In genomic region chr20:17712201-17712600, GRCh38 we compare ENCODE assay signal across 21 cellular contexts. TPM values are rescaled to one million over a fixed set of nuclear protein-coding genes. Genes with fewer than 3 reads are reported as not detected.
A peak's percentile ranks its signal among the peaks of the same experiment; 100 is the strongest.
DNase-seq lines count a peak whose midpoint lies in the region; ATAC-seq, FAIRE-seq and TF ChIP-seq lines count a peak whose summit lies in the region.
"Had no signal": no experiment of that assay in that cellular context is flagged by ENCODE, and none has a peak within 500 bp of the region (broad histone marks: within the 10 kb centered on the region; RNA-seq: fewer than 3 reads in every experiment).

No MANE protein-coding gene starts in this region.

- CTCF ChIA-PET in HepG2 (lab: Yijun Ruan, JAX; ENCODE audit: low intra/inter-chr PET ratio, low total read pairs): no interaction called here

- intact Hi-C loops in HepG2 (cut with micrococcal nuclease; ENCODE audit: unreplicated experiment) (no loop called here), right lobe of liver (cut with DNase I) (loop anchor here in 1 of 2 donors (10.0 kb wide), 1 partner anchor 83 kb away; no protein-coding TSS in a partner anchor), pancreas (cut with DNase I) (no loop called here), aorta (cut with DNase I) (no loop called here)

- no peaks in the 10 kb centered on the region for H3K79me2 ChIP-seq in HepG2 (ENCODE audit: insufficient read depth, low read length)
- H3K79me2 ChIP-seq in astrocyte (ENCODE audit: insufficient read depth, low read length): no peaks in the 10 kb centered on the region

- H3K27me3 ChIP-seq in HepG2 (ENCODE audit: control insufficient read depth in 1 of 2, insufficient read depth in 2 of 2, low read length in 2 of 2) (peaks cover 2 to 31% of the 10 kb centered on the region in 2 experiments; a peak in 4 of 5 replicates), right lobe of liver (no peaks in the 10 kb centered on the region), astrocyte (ENCODE audit: insufficient read depth, low read length) (no peaks in the 10 kb centered on the region), pancreas (no peaks in the 10 kb centered on the region), aorta (ENCODE audit: control insufficient read depth in 1 of 2, insufficient read depth in 2 of 2, low read length in 1 of 2) (no peaks in the 10 kb centered on the region)

- TF ChIP-seq CTCF in HepG2 (CRISPR knock-in tag; IDR thresholded peaks at IDR 0.05) (no peak), right lobe of liver (IDR thresholded peaks at IDR 0.05) (no peak), astrocyte (IDR thresholded peaks at IDR 0.05; ENCODE audit: insufficient read depth, low read depth, low read length) (no peak), pancreas (IDR thresholded peaks at IDR 0.05) (no peak)

- POLR2A ChIA-PET in HepG2 (lab: Yijun Ruan, JAX): interaction anchor here (6.7 kb wide), 1 partner anchor 29 kb away, joined by 126 read pairs; the partner anchor contains the start of gene RRBP1

- H3K9ac ChIP-seq in HepG2 (ENCODE audit: insufficient read depth, low read depth, low read length): no peak overlapping the region
- H3K9ac ChIP-seq in astrocyte (ENCODE audit: low read length): no peak overlapping the region

- H3K9me3 ChIP-seq in HepG2 (ENCODE audit: low read length) (no peaks in the 10 kb centered on the region), right lobe of liver (no peaks in the 10 kb centered on the region), astrocyte (ENCODE audit: insufficient read depth, low read depth, low read length) (no peaks in the 10 kb centered on the region), pancreas (no peaks in the 10 kb centered on the region), aorta (ENCODE audit: control insufficient read depth, low read length) (no peaks in the 10 kb centered on the region)
- H3K9me3 ChIP-seq: A549 had no signal

- no TSS peak for BruUV-seq in HepG2 (replicated peaks; lab: Mats Ljungman, UMichigan)

- TF ChIP-seq RAD21 in HepG2 (CRISPR knock-in tag; IDR thresholded peaks at IDR 0.05): no peak

- H2AFZ ChIP-seq in HepG2 (ENCODE audit: low read length) (no peak overlapping the region), astrocyte (ENCODE audit: low read depth, low read length) (no peak overlapping the region)

- TF ChIP-seq EP300 in HepG2 (IDR thresholded peaks at IDR 0.05; ENCODE audit: low read depth in 2 of 2, low read length in 2 of 2): no peak
- no peak for TF ChIP-seq EP300 in HepG2 (CRISPR knock-in tag; IDR thresholded peaks at IDR 0.05; ENCODE audit: borderline replicate concordance)

- ATAC-seq in HepG2: no peak
- ATAC-seq in right lobe of liver: no peak
- ATAC-seq in pancreas: peak; percentile 22 to 75 (median 34)
- no peak for ATAC-seq in aorta (ENCODE audit: low FRiP score)
- ATAC-seq: A549 had no signal

- no peak overlapping the region for H3K4me3 Mint-ChIP-seq in astrocyte (ENCODE audit: unreplicated experiment)
- H3K4me3 Mint-ChIP-seq: CD4-positive, CD25-positive, alpha-beta regulatory T cell; CD8-positive, alpha-beta memory T cell; H9 had no signal

- DNase-seq in HepG2 (ENCODE audit: low spot score): no peak
- no peak for DNase-seq in right lobe of liver
- no peak for DNase-seq in astrocyte (ENCODE audit: low read depth)
- peak in 2 of 6 donors; percentile 44 to 59 for DNase-seq in pancreas
- no peak for DNase-seq in epidermal melanocyte (ENCODE audit: insufficient read length, low spot score)
- no peak for DNase-seq in aorta
- DNase-seq in DMS 273 (lab: John Stamatoyannopoulos, UW; ENCODE audit: unreplicated experiment): no peak
- DNase-seq: C1 segment of cervical spinal cord; CD4-positive, CD25-positive, alpha-beta regulatory T cell; CD8-positive, alpha-beta memory T cell; COR-L47; DMS153; DMS79 treated with DMSO at 0.1 percent for 48 hours; GF-D8; H9; KG1 had no signal

- H3K27ac ChIP-seq in HepG2 (ENCODE audit: extremely low read length, insufficient read depth, low read length) (no peak overlapping the region), right lobe of liver (no peak overlapping the region), astrocyte (ENCODE audit: low read depth, low read length) (no peak overlapping the region), pancreas (peak overlapping the region in 2 of 4 donors; percentile 39 to 60), aorta (ENCODE audit: low read depth in 1 of 2, low read length in 2 of 2) (no peak overlapping the region)
- H3K27ac ChIP-seq: 22Rv1, A549 had no signal

- in situ Hi-C loops in HepG2 (cut with HindIII; ENCODE audit: extremely low pct_ligation_motif_present, low pct_unique_long_range_greater_than_20kb): no loop called here

- no peaks in the 10 kb centered on the region for H3K36me3 Mint-ChIP-seq in astrocyte (ENCODE audit: low read depth, unreplicated experiment)
- H3K36me3 Mint-ChIP-seq: CD4-positive, CD25-positive, alpha-beta regulatory T cell; CD8-positive, alpha-beta memory T cell had no signal

- H3K36me3 ChIP-seq in HepG2 (replicated peaks in 1 of 2; ENCODE audit: control insufficient read depth in 1 of 2, insufficient read depth in 2 of 2, low read length in 2 of 2) (no peaks in the 10 kb centered on the region), right lobe of liver (no peaks in the 10 kb centered on the region), astrocyte (ENCODE audit: insufficient read depth, low read length) (no peaks in the 10 kb centered on the region), pancreas (no peaks in the 10 kb centered on the region), aorta (ENCODE audit: control insufficient read depth in 1 of 2, insufficient read depth in 2 of 2, low read length in 1 of 2) (no peaks in the 10 kb centered on the region)

- peak overlapping the region; percentile 9 for H3K27ac Mint-ChIP-seq in astrocyte (ENCODE audit: unreplicated experiment)
- H3K27ac Mint-ChIP-seq: CD4-positive, CD25-positive, alpha-beta regulatory T cell had no signal

- H3K4me1 ChIP-seq in HepG2 (ENCODE audit: insufficient read depth, low read length) (peaks cover 72% of the 10 kb centered on the region), right lobe of liver (peaks cover 0 to 12% (median 8%) of the 10 kb centered on the region in 4 donors), astrocyte (ENCODE audit: insufficient read depth, low read length) (peaks cover 10% of the 10 kb centered on the region), pancreas (peaks cover 31 to 44% (median 42%) of the 10 kb centered on the region in 3 donors), aorta (ENCODE audit: control insufficient read depth in 1 of 2, insufficient read depth in 2 of 2, low read length in 2 of 2) (no peaks in the 10 kb centered on the region)

- peaks cover 13% of the 10 kb centered on the region for H3K4me1 Mint-ChIP-seq in astrocyte (ENCODE audit: low read depth, unreplicated experiment)
- H3K4me1 Mint-ChIP-seq: CD4-positive, CD25-positive, alpha-beta regulatory T cell; CD8-positive, alpha-beta memory T cell had no signal

- H3K9me3 Mint-ChIP-seq in astrocyte (ENCODE audit: unreplicated experiment): no peaks in the 10 kb centered on the region
- H3K9me3 Mint-ChIP-seq: CD4-positive, CD25-positive, alpha-beta regulatory T cell; CD8-positive, alpha-beta memory T cell; H9 had no signal

- no peak for TF ChIP-seq POLR2A in HepG2 (IDR thresholded peaks at IDR 0.05; ENCODE audit: insufficient read depth in 1 of 2, low read depth in 2 of 2, low read length in 2 of 2)
- TF ChIP-seq POLR2A in right lobe of liver (IDR thresholded peaks at IDR 0.05): no peak

- no peak overlapping the region for H3K4me3 ChIP-seq in HepG2 (replicated peaks in 1 of 3; ENCODE audit: insufficient read depth in 1 of 3, low read depth in 2 of 3, low read length in 3 of 3)
- no peak overlapping the region for H3K4me3 ChIP-seq in right lobe of liver
- H3K4me3 ChIP-seq in astrocyte (ENCODE audit: insufficient read depth, low read depth, low read length): no peak overlapping the region
- no peak overlapping the region for H3K4me3 ChIP-seq in pancreas
- H3K4me3 ChIP-seq in aorta (ENCODE audit: low read length in 2 of 2): no peak overlapping the region
- H3K4me3 ChIP-seq: A549 had no signal

- 23% methylated on average over 4 of the region's 4 CpGs for WGBS in HepG2 (ENCODE audit: low lambda C conversion rate)
- WGBS in right lobe of liver (ENCODE audit: insufficient coverage, low coverage, low lambda C conversion rate, missing lambda C conversion rate): 84% methylated on average over 4 of the region's 4 CpGs
- 31 to 43% methylated on average over 4 of the region's 4 CpGs for WGBS in pancreas, 2 donors
- 88 to 94% methylated on average over 4 of the region's 4 CpGs for WGBS in aorta, 2 donors

- FAIRE-seq in HepG2 (lab: Jason Lieb, UNC) (no peak), astrocyte (lab: Jason Lieb, UNC) (no peak), pancreas (lab: Jason Lieb, UNC) (no peak)
- FAIRE-seq: A549, D721Med, H1, HTR-8/SVneo had no signal

- H3K27me3 Mint-ChIP-seq in astrocyte (ENCODE audit: low read depth, unreplicated experiment): no peaks in the 10 kb centered on the region

- H4K20me1 ChIP-seq in HepG2 (ENCODE audit: insufficient read depth, low read length) (no peaks in the 10 kb centered on the region), astrocyte (ENCODE audit: insufficient read depth, low read length) (no peaks in the 10 kb centered on the region)

- H3K4me2 ChIP-seq in HepG2 (ENCODE audit: low read depth, low read length): no peak overlapping the region
- H3K4me2 ChIP-seq in astrocyte (ENCODE audit: low read length): no peak overlapping the region
- H3K4me2 ChIP-seq: A549 had no signal

RNA-seq across cellular contexts. Expression of gene BANF2, which starts 12.4 kb away (rescaled TPM):
- total RNA-seq in HepG2 (2016; rRNA removed; fragmentation: Illumina TruSeq; extraction: Trizol) (0.35 TPM in 1 of 2 replicates, not detected in the other), right lobe of liver (not detected), astrocyte (not detected in 2 replicates), pancreas (1 to 10 TPM in 5 of 6 donors, under 1 TPM in 1; 0.88 to 6.4 (median 2.0) TPM), aorta (not detected)
- 0.53 TPM in 1 of 2 replicates, not detected in the other for total RNA-seq in HepG2 (2016; cell fraction: cytosol; rRNA removed; fragmentation: Illumina TruSeq; extraction: Trizol; ENCODE audit: low read depth)
- total RNA-seq in HepG2 (2016; cell fraction: insoluble cytoplasmic fraction; rRNA removed; fragmentation: Illumina TruSeq; extraction: Trizol): not detected in 2 replicates
- total RNA-seq in HepG2 (2016; cell fraction: membrane; rRNA removed; fragmentation: Illumina TruSeq; extraction: Trizol): not detected in 2 replicates
- not detected in 2 replicates for total RNA-seq in HepG2 (2016; cell fraction: nucleus; rRNA removed; fragmentation: Illumina TruSeq; extraction: Trizol)
- polyA plus RNA-seq in HepG2 (2011; rRNA removed) (not detected in 2 replicates), pancreas (1 to 10 TPM in 1 of 2 donors, under 1 TPM in 1; 0.59 to 1.3 TPM), aorta (not detected)
- not detected in 2 replicates for polyA plus RNA-seq in HepG2 (2011; cell fraction: cytosol; rRNA removed)
- not detected in 2 replicates for polyA plus RNA-seq in HepG2 (2011; cell fraction: nucleus; rRNA removed)
- polyA plus RNA-seq in HepG2 (2012): not detected in 2 replicates
- polyA plus RNA-seq in HepG2 (2016; cell fraction: cytosol; fragmentation: Illumina TruSeq; extraction: Trizol; ENCODE audit: low read depth): not detected in 2 replicates
- polyA plus RNA-seq in HepG2 (2016; cell fraction: insoluble cytoplasmic fraction; fragmentation: Illumina TruSeq; extraction: Trizol; ENCODE audit: low read depth): not detected in 2 replicates
- polyA plus RNA-seq in HepG2 (2016; cell fraction: membrane; fragmentation: Illumina TruSeq; extraction: Trizol; ENCODE audit: low read depth): not detected in 2 replicates
- not detected in 2 replicates for polyA plus RNA-seq in HepG2 (2016; cell fraction: nucleus; fragmentation: Illumina TruSeq; extraction: Trizol; ENCODE audit: insufficient read depth, low read depth)
- not detected in 2 replicates for polyA minus RNA-seq in HepG2 (2011; rRNA and poly(A)+ RNA removed; ENCODE audit: low replicate concordance)
- not detected in 2 replicates for polyA minus RNA-seq in HepG2 (2011; cell fraction: cytosol; rRNA and poly(A)+ RNA removed)
- polyA minus RNA-seq in HepG2 (2011; cell fraction: nucleus; rRNA and poly(A)+ RNA removed): not detected in 2 replicates
- total RNA-seq: CD4-positive, CD25-positive, alpha-beta regulatory T cell; CD8-positive, alpha-beta memory T cell; H1; H9 had no signal
- polyA plus RNA-seq: A549; CD4-positive, CD25-positive, alpha-beta regulatory T cell; CD8-positive, alpha-beta memory T cell; H1 had no signal

RNA-seq across cellular contexts. Expression of gene RRBP1, which starts 30.2 kb away (rescaled TPM):
- 97.1 and 222 TPM in 2 replicates for total RNA-seq in HepG2 (2016; rRNA removed; fragmentation: Illumina TruSeq; extraction: Trizol)
- total RNA-seq in HepG2 (2016; cell fraction: cytosol; rRNA removed; fragmentation: Illumina TruSeq; extraction: Trizol; ENCODE audit: low read depth): 35.1 and 38.1 TPM in 2 replicates
- 75.4 and 223 TPM in 2 replicates for total RNA-seq in HepG2 (2016; cell fraction: insoluble cytoplasmic fraction; rRNA removed; fragmentation: Illumina TruSeq; extraction: Trizol)
- 33.7 and 37.4 TPM in 2 replicates for total RNA-seq in HepG2 (2016; cell fraction: membrane; rRNA removed; fragmentation: Illumina TruSeq; extraction: Trizol)
- total RNA-seq in HepG2 (2016; cell fraction: nucleus; rRNA removed; fragmentation: Illumina TruSeq; extraction: Trizol): 254 and 316 TPM in 2 replicates
- polyA plus RNA-seq in HepG2 (2011; rRNA removed): 150 and 195 TPM in 2 replicates
- 97.1 and 99.8 TPM in 2 replicates for polyA plus RNA-seq in HepG2 (2011; cell fraction: cytosol; rRNA removed)
- 402 and 429 TPM in 2 replicates for polyA plus RNA-seq in HepG2 (2011; cell fraction: nucleus; rRNA removed)
- 190 and 218 TPM in 2 replicates for polyA plus RNA-seq in HepG2 (2012)
- 14.1 and 14.3 TPM in 2 replicates for polyA plus RNA-seq in HepG2 (2016; cell fraction: cytosol; fragmentation: Illumina TruSeq; extraction: Trizol; ENCODE audit: low read depth)
- 67.5 and 88.2 TPM in 2 replicates for polyA plus RNA-seq in HepG2 (2016; cell fraction: insoluble cytoplasmic fraction; fragmentation: Illumina TruSeq; extraction: Trizol; ENCODE audit: low read depth)
- 15.3 and 18.4 TPM in 2 replicates for polyA plus RNA-seq in HepG2 (2016; cell fraction: membrane; fragmentation: Illumina TruSeq; extraction: Trizol; ENCODE audit: low read depth)
- 548 and 573 TPM in 2 replicates for polyA plus RNA-seq in HepG2 (2016; cell fraction: nucleus; fragmentation: Illumina TruSeq; extraction: Trizol; ENCODE audit: insufficient read depth, low read depth)
- 18.3 and 157 TPM in 2 replicates for polyA minus RNA-seq in HepG2 (2011; rRNA and poly(A)+ RNA removed; ENCODE audit: low replicate concordance)
- 155 and 192 TPM in 2 replicates for polyA minus RNA-seq in HepG2 (2011; cell fraction: cytosol; rRNA and poly(A)+ RNA removed)
- 198 and 205 TPM in 2 replicates for polyA minus RNA-seq in HepG2 (2011; cell fraction: nucleus; rRNA and poly(A)+ RNA removed)
- 100 to 1,000 TPM; 121 to 274 (median 193) TPM for total RNA-seq in right lobe of liver
- 347 and 392 TPM in 2 replicates for total RNA-seq in astrocyte
- total RNA-seq in pancreas: 100 to 1,000 TPM; 339 to 442 (median 354) TPM
- polyA plus RNA-seq in pancreas: 100 to 1,000 TPM; 170 to 269 TPM
- 100 to 1,000 TPM; 165 to 178 TPM for total RNA-seq in aorta
- 10 to 100 TPM; 19.3 to 78.6 TPM for polyA plus RNA-seq in aorta

Comparison
In these comparisons a context has a peak if more than half of its experiments do, and no peak if none do; other contexts are left out.
1. ATAC-seq: peak in pancreas (4 of 4); none in HepG2 (single experiment), right lobe of liver (0 of 4) and aorta (single experiment).